ENCODE assay signal across 18 cellular contexts in genomic region chr15:77837649-77838025, GRCh38.
"Had no signal": no experiment of that assay in that cellular context is flagged by ENCODE, and none has a peak within 500 bp of the region (broad histone marks: within the 10 kb centered on the region; RNA-seq: fewer than 3 reads in every experiment).

No MANE protein-coding gene starts in this region.

- H3K9me3 Mint-ChIP-seq: stimulated activated effector memory CD8-positive, alpha-beta T cell treated with anti-CD3 and anti-CD28 coated beads, Interleukin-12 subunit alpha, Interleukin-12 subunit beta, amount 100 ng/mL, for 72 hours had no signal

- H3K9me3 ChIP-seq: heart left ventricle, mucosa of descending colon, psoas muscle, tibial artery, upper lobe of left lung, vagina had no signal

- H3K4me1 ChIP-seq: heart left ventricle, psoas muscle, tibial artery, vagina had no signal

- H3K4me3 Mint-ChIP-seq: naive thymus-derived CD8-positive, alpha-beta T cell; stimulated activated effector memory CD8-positive, alpha-beta T cell treated with anti-CD3 and anti-CD28 coated beads, Interleukin-12 subunit alpha, Interleukin-12 subunit beta, amount 100 ng/mL, for 72 hours had no signal

- H3K36me3 Mint-ChIP-seq: naive thymus-derived CD8-positive, alpha-beta T cell; stimulated activated effector memory CD8-positive, alpha-beta T cell treated with anti-CD3 and anti-CD28 coated beads, Interleukin-12 subunit alpha, Interleukin-12 subunit beta, amount 100 ng/mL, for 72 hours had no signal

- H3K27ac ChIP-seq: heart left ventricle, psoas muscle, tibial artery, upper lobe of left lung, vagina had no signal

- H3K36me3 ChIP-seq: heart left ventricle, tibial artery, upper lobe of left lung, vagina had no signal

- H3K27me3 ChIP-seq: upper lobe of left lung, vagina had no signal

- FAIRE-seq: endometrium, frontal cortex, islet of Langerhans, small intestine had no signal

- H3K27ac Mint-ChIP-seq: naive thymus-derived CD8-positive, alpha-beta T cell; stimulated activated effector memory CD8-positive, alpha-beta T cell treated with anti-CD3 and anti-CD28 coated beads, Interleukin-12 subunit alpha, Interleukin-12 subunit beta, amount 100 ng/mL, for 72 hours had no signal

- H3K4me1 Mint-ChIP-seq: stimulated activated effector memory CD8-positive, alpha-beta T cell treated with anti-CD3 and anti-CD28 coated beads, Interleukin-12 subunit alpha, Interleukin-12 subunit beta, amount 100 ng/mL, for 72 hours had no signal

- DNase-seq: effector memory CD4-positive, alpha-beta T cell; heart left ventricle; hippocampal formation; retina; small intestine; stimulated activated CD4-positive, alpha-beta T cell treated with anti-CD3 and anti-CD28 coated beads, Interleukin-2, amount 100 ng/mL, for 48 hours; stimulated activated CD8-positive, alpha-beta memory T cell treated with anti-CD3 and anti-CD28 coated beads, Interleukin-4, amount 100 ng/mL, for 48 hours; stimulated activated naive CD8-positive, alpha-beta T cell treated with anti-CD3 and anti-CD28 coated beads, Interleukin-15, Interleukin-2, amounts not matched to agents 100 U/mL and 50 U/mL, for 24 hours had no signal

- H3K4me3 ChIP-seq: heart left ventricle, mucosa of descending colon, psoas muscle, tibial artery, upper lobe of left lung, vagina had no signal
